In the genomic region with DNA sequence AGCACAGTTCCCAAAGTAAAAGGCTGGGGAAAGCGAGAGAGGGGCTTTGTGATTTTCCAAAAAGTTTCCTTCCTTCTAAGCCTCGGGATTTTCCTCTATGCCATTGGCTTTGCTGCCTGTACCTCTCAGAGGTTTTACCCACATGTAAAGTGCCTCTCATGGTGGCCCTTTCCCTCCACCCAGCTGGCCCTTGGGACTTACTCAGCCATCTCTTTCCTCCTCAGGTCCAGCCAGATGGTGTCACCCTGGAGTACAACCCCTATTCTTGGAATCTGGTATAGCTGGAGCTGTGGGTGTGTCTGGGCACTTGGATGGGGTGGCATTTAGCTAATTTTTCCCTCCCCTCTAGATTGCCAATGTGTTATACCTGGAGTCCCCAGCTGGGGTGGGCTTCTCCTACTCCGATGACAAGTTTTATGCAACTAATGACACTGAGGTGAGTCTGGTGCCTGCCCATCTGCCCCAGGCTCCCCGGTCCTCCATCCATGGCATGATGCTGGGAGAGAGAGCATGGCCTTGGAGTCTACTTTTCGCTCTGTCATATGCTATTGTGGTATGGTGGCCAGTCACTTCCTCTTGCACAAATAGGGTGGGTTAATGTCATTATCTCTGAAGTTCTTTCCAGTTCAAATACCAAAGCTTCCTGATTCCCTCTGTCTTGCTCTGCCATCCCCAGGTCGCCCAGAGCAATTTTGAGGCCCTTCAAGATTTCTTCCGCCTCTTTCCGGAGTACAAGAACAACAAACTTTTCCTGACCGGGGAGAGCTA, we compare ENCODE assay signal across 8 cellular contexts. TPM values are rescaled to one million over a fixed set of nuclear protein-coding genes. Genes with fewer than 3 reads are reported as not detected.
DNase-seq lines count a peak whose midpoint lies in the region; ATAC-seq and TF ChIP-seq lines count a peak whose summit lies in the region.

No MANE protein-coding gene starts in this region.

- in situ Hi-C loops in gastrocnemius medialis (cut with MboI; ENCODE audit: low sequenced_read_pairs in 4 of 4) = no loop called here

- H3K4me3 ChIP-seq in BE2C (ENCODE audit: low read depth, low read length) = peak overlapping the region; percentile 83
- H3K4me3 ChIP-seq in HL-60 (replicated peaks; ENCODE audit: insufficient read depth, low read length) = peak overlapping the region; percentile 75
- peak overlapping the region; percentile 83 for H3K4me3 ChIP-seq in WI38 (ENCODE audit: low read depth, low read length)
- peak overlapping the region; percentile 76 to 96 (median 88) for H3K4me3 ChIP-seq in gastrocnemius medialis

- H3K9me3 ChIP-seq in BE2C = no peaks in the 10 kb centered on the region
- no peaks in the 10 kb centered on the region for H3K9me3 ChIP-seq in gastrocnemius medialis

- H3K27ac ChIP-seq in HL-60 (replicated peaks) (peak overlapping the region; percentile 67), gastrocnemius medialis (peak overlapping the region in 3 of 4 donors; percentile 87 to 97 (median 94))

- H3K36me3 ChIP-seq in BE2C (peaks cover 30% of the 10 kb centered on the region), gastrocnemius medialis (peaks cover 0 to 53% of the 10 kb centered on the region in 2 donors)

- no peak for TF ChIP-seq POLR2A in gastrocnemius medialis (IDR thresholded peaks at IDR 0.05)

- intact Hi-C loops in gastrocnemius medialis (cut with DNase I; ENCODE audit: low total_unique reads) = no loop called here

- H3K27me3 ChIP-seq in BE2C (no peaks in the 10 kb centered on the region), HL-60 (ENCODE audit: insufficient read depth, poor library complexity, severe bottlenecking) (no peaks in the 10 kb centered on the region), gastrocnemius medialis (no peaks in the 10 kb centered on the region)

- DNase-seq in BE2C (no peak), HL-60 (ENCODE audit: low read depth in 1 of 2, low spot score in 1 of 2) (peak in 1 of 2 experiments; percentile 46), glomerular visceral epithelial cell (ENCODE audit: extremely low spot score) (peak; percentile 50), gastrocnemius medialis (no peak), Ammon's horn (ENCODE audit: low spot score) (no peak), DMS153 treated with DMSO at 0.1 percent for 48 hours (lab: John Stamatoyannopoulos, UW; ENCODE audit: unreplicated experiment) (no peak)

- no peaks in the 10 kb centered on the region for H3K4me1 ChIP-seq in BE2C
- peaks cover 22 to 26% of the 10 kb centered on the region in 2 donors for H3K4me1 ChIP-seq in gastrocnemius medialis

- ATAC-seq in gastrocnemius medialis (no peak), HG03460 (IDR thresholded peaks at IDR 0.05; ENCODE audit: unreplicated experiment) (no peak)

- TF ChIP-seq CTCF in BE2C (IDR thresholded peaks at IDR 0.05; ENCODE audit: low read depth, low read length) = no peak; the same call in 1 of the 2 replicates
- no peak for TF ChIP-seq CTCF in HL-60 (IDR thresholded peaks at IDR 0.05; ENCODE audit: insufficient read depth, low read length)
- no peak for TF ChIP-seq CTCF in WI38 (IDR thresholded peaks at IDR 0.05; ENCODE audit: low read depth, low read length)
- no peak for TF ChIP-seq CTCF in gastrocnemius medialis (IDR thresholded peaks at IDR 0.05 in 4 of 5, conservative IDR thresholded peaks at IDR 0.05 in 1 of 5)

RNA-seq across cellular contexts. Expression of gene CTSA, which starts 1.1 kb away (rescaled TPM):
- polyA plus RNA-seq in BE2C (2012; ENCODE audit: insufficient read depth, insufficient read length, low read depth) = 46.0 TPM
- total RNA-seq in gastrocnemius medialis = 10 to 100 TPM; 21.9 to 59.2 (median 46.2) TPM

RNA-seq across cellular contexts. Expression of gene NEURL2, which starts 1.2 kb away (rescaled TPM):
- 4.1 TPM for polyA plus RNA-seq in BE2C (2012; ENCODE audit: insufficient read depth, insufficient read length, low read depth)
- total RNA-seq in gastrocnemius medialis = 10 to 100 TPM in 2 of 4 donors, 1 to 10 TPM in 2; 4.9 to 24.1 (median 10.2) TPM

RNA-seq across cellular contexts. Expression of gene SPATA25, which starts 4.8 kb away (rescaled TPM):
- polyA plus RNA-seq in BE2C (2012; ENCODE audit: insufficient read depth, insufficient read length, low read depth) = 1.6 TPM
- 1 to 10 TPM in 2 of 4 donors, under 1 TPM in 1, not detected in 1; 0.71 to 4.1 (median 1.8) TPM for total RNA-seq in gastrocnemius medialis

RNA-seq across cellular contexts. Expression of gene ZSWIM1, which starts 11.2 kb away (rescaled TPM):
- 15.0 TPM for polyA plus RNA-seq in BE2C (2012; ENCODE audit: insufficient read depth, insufficient read length, low read depth)
- total RNA-seq in gastrocnemius medialis = 1 to 10 TPM; 5.7 to 8.5 (median 6.9) TPM

RNA-seq across cellular contexts. Expression of gene PLTP, which starts 19.7 kb away (rescaled TPM):
- 81.3 TPM for polyA plus RNA-seq in BE2C (2012; ENCODE audit: insufficient read depth, insufficient read length, low read depth)
- total RNA-seq in gastrocnemius medialis = 10 to 100 TPM; 22.2 to 77.3 (median 37.3) TPM
